26 cellular contexts compared by ENCODE assay signal in the genomic region with DNA sequence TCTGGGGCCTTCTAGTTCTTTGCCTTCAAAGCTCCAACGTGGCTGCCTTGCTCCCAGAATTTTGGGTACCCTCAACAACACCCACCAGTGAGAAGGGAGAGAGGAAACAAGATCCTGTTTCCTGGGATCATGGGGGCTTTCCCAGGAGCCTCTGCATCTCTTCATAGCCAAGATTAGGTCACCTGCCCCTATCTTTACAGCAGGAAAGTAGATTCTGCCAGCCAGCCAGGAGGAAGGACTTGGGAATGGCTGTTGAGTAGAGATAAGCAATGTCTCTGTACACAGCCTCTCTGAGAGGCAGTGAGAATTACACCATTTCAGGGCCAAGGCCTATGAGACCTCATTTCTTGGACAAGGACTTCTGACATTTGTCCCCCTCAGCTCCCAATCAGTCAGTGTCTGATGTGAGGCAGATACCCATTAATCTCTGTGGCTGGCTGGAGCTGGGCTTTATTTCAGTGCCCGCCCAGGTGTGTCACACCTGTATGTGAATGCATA. TPM values are rescaled to one million over a fixed set of nuclear protein-coding genes. Genes with fewer than 3 reads are reported as not detected.
DNase-seq lines count a peak whose midpoint lies in the region; ATAC-seq, FAIRE-seq and TF ChIP-seq lines count a peak whose summit lies in the region.
"Had no signal": no experiment of that assay in that cellular context is flagged by ENCODE, and none has a peak within 500 bp of the region (broad histone marks: within the 10 kb centered on the region; RNA-seq: fewer than 3 reads in every experiment).

No MANE protein-coding gene starts in this region.

- no peak for FAIRE-seq in endothelial cell of umbilical vein (lab: Jason Lieb, UNC)
- FAIRE-seq: H54 had no signal

- no peaks in the 10 kb centered on the region for H3K79me2 ChIP-seq in endothelial cell of umbilical vein (ENCODE audit: control insufficient read depth, insufficient read depth, low read length)

- peaks cover 4% of the 10 kb centered on the region for H3K9me3 Mint-ChIP-seq in nephron progenitor cell
- H3K9me3 Mint-ChIP-seq in stimulated activated effector memory CD8-positive, alpha-beta T cell treated with anti-CD3 and anti-CD28 coated beads, Interleukin-12 subunit alpha, Interleukin-12 subunit beta, amount 100 ng/mL, for 72 hours, result no peaks in the 10 kb centered on the region
- H3K9me3 Mint-ChIP-seq: activated naive CD4-positive, alpha-beta T cell treated with anti-CD3 and anti-CD28 coated beads for 36 hours; activated T-cell treated with anti-CD3 and anti-CD28 coated beads, Interleukin-2, amount 50 U/mL, for 24 hours had no signal

- H3K4me3 Mint-ChIP-seq in nephron progenitor cell, result no peak overlapping the region
- H3K4me3 Mint-ChIP-seq in stimulated activated effector memory CD8-positive, alpha-beta T cell treated with anti-CD3 and anti-CD28 coated beads, Interleukin-12 subunit alpha, Interleukin-12 subunit beta, amount 100 ng/mL, for 72 hours, result no peak overlapping the region
- H3K4me3 Mint-ChIP-seq: activated CD8-positive, alpha-beta T cell treated with anti-CD3 and anti-CD28 coated beads, Interleukin-2, amount 10 ng/mL, durations not matched to agents 7 days and 5 days; activated naive CD4-positive, alpha-beta T cell treated with anti-CD3 and anti-CD28 coated beads for 36 hours; activated T-cell treated with anti-CD3 and anti-CD28 coated beads, Interleukin-2, amount 50 U/mL, for 24 hours had no signal

- no peak overlapping the region; a peak in 1 of 20 replicates for H3K4me3 ChIP-seq in BLaER1 treated with 17β-estradiol and CSF1 and Interleukin-3, amounts not matched to agents 10 nM and 100 nM
- H3K4me3 ChIP-seq in endothelial cell of umbilical vein (replicated peaks in 1 of 3; ENCODE audit: insufficient read depth in 1 of 3, low read depth in 1 of 3, low read length in 3 of 3) (no peak overlapping the region), body of pancreas (no peak overlapping the region)
- H3K4me3 ChIP-seq: skin epidermis, stomach had no signal

- TF ChIP-seq CTCF in endothelial cell of umbilical vein (IDR thresholded peaks at IDR 0.05; ENCODE audit: extremely low read depth in 1 of 2, insufficient read depth in 1 of 2, low read depth in 1 of 2, low read length in 2 of 2), result no peak
- no peak for TF ChIP-seq CTCF in nephron progenitor cell (IDR thresholded peaks at IDR 0.05)
- no peak for TF ChIP-seq CTCF in body of pancreas (IDR thresholded peaks at IDR 0.05)

- peaks cover 6% of the 10 kb centered on the region for H3K36me3 Mint-ChIP-seq in nephron progenitor cell (ENCODE audit: low read depth)
- peaks cover 7% of the 10 kb centered on the region for H3K36me3 Mint-ChIP-seq in stimulated activated effector memory CD8-positive, alpha-beta T cell treated with anti-CD3 and anti-CD28 coated beads, Interleukin-12 subunit alpha, Interleukin-12 subunit beta, amount 100 ng/mL, for 72 hours

- H3K4me1 ChIP-seq in BLaER1 treated with 17β-estradiol and CSF1 and Interleukin-3, amounts not matched to agents 10 nM and 100 nM, result peaks cover 67 to 98% (median 95%) of the 10 kb centered on the region in 10 experiments
- H3K4me1 ChIP-seq in endothelial cell of umbilical vein (ENCODE audit: control insufficient read depth, extremely low read depth, insufficient read depth, low read length) (peaks cover 35% of the 10 kb centered on the region), body of pancreas (no peaks in the 10 kb centered on the region)

- H3K9me1 ChIP-seq in endothelial cell of umbilical vein (replicated peaks; ENCODE audit: control insufficient read depth, extremely low read depth, insufficient read depth, low read length), result no peaks in the 10 kb centered on the region

- BruUV-seq in endothelial cell of umbilical vein (replicated peaks; lab: Mats Ljungman, UMichigan), result no TSS peak

- TF ChIP-seq POLR2A in endothelial cell of umbilical vein (IDR thresholded peaks at IDR 0.05; ENCODE audit: low read depth, low read length) (no peak), body of pancreas (IDR thresholded peaks at IDR 0.05) (no peak)

- no peaks in the 10 kb centered on the region for H3K27me3 ChIP-seq in BLaER1 treated with 17β-estradiol and CSF1 and Interleukin-3, amounts not matched to agents 10 nM and 100 nM
- H3K27me3 ChIP-seq in endothelial cell of umbilical vein (ENCODE audit: control insufficient read depth in 2 of 2, insufficient read depth in 2 of 2, low read length in 2 of 2) (no peaks in the 10 kb centered on the region), body of pancreas (no peaks in the 10 kb centered on the region)
- H3K27me3 ChIP-seq: stomach had no signal

- H3K27me3 Mint-ChIP-seq in nephron progenitor cell (ENCODE audit: low read depth, poor library complexity), result peaks cover 11% of the 10 kb centered on the region
- H3K27me3 Mint-ChIP-seq: activated T-cell treated with anti-CD3 and anti-CD28 coated beads, Interleukin-2, amount 50 U/mL, for 24 hours had no signal

- peak overlapping the region; percentile 93 to 100 (median 97) for H3K27ac ChIP-seq in BLaER1 treated with 17β-estradiol and CSF1 and Interleukin-3, amounts not matched to agents 10 nM and 100 nM
- H3K27ac ChIP-seq in endothelial cell of umbilical vein (ENCODE audit: insufficient read depth, low read depth, low read length), result no peak overlapping the region
- no peak overlapping the region for H3K27ac ChIP-seq in body of pancreas

- no peak overlapping the region for H2AFZ ChIP-seq in endothelial cell of umbilical vein (ENCODE audit: low read depth, low read length)

- H3K27ac Mint-ChIP-seq in nephron progenitor cell, result peak overlapping the region; percentile 22
- no peak overlapping the region for H3K27ac Mint-ChIP-seq in stimulated activated effector memory CD8-positive, alpha-beta T cell treated with anti-CD3 and anti-CD28 coated beads, Interleukin-12 subunit alpha, Interleukin-12 subunit beta, amount 100 ng/mL, for 72 hours
- H3K27ac Mint-ChIP-seq: activated CD8-positive, alpha-beta T cell treated with anti-CD3 and anti-CD28 coated beads, Interleukin-2, amount 10 ng/mL, durations not matched to agents 7 days and 5 days; activated naive CD4-positive, alpha-beta T cell treated with anti-CD3 and anti-CD28 coated beads for 36 hours; activated T-cell treated with anti-CD3 and anti-CD28 coated beads, Interleukin-2, amount 50 U/mL, for 24 hours had no signal

- dilution Hi-C loops in endothelial cell of umbilical vein (cut with MboI; ENCODE audit: extremely low pct_ligation_motif_present, low sequenced_read_pairs), result no loop called here

- peaks cover 0 to 9% (median 0%) of the 10 kb centered on the region in 11 experiments; a peak in 3 of 22 replicates for H3K9me3 ChIP-seq in BLaER1 treated with 17β-estradiol and CSF1 and Interleukin-3, amounts not matched to agents 10 nM and 100 nM (replicated peaks in 1 of 11)
- no peaks in the 10 kb centered on the region for H3K9me3 ChIP-seq in endothelial cell of umbilical vein (replicated peaks; ENCODE audit: control insufficient read depth, insufficient read depth, low read length)
- no peaks in the 10 kb centered on the region for H3K9me3 ChIP-seq in body of pancreas
- H3K9me3 ChIP-seq: stomach had no signal

- intact Hi-C loops in endothelial cell of umbilical vein (cut with micrococcal nuclease), result no loop called here
- intact Hi-C loops in body of pancreas (cut with DNase I), result loop anchor here (10.0 kb wide), 1 partner anchor 75 kb away; the partner anchor contains the start of genes AMT and NICN1

- H4K20me1 ChIP-seq in BLaER1 treated with 17β-estradiol and CSF1 and Interleukin-3, amounts not matched to agents 10 nM and 100 nM, result no peaks in the 10 kb centered on the region; a peak in 1 of 22 replicates
- H4K20me1 ChIP-seq in endothelial cell of umbilical vein (replicated peaks; ENCODE audit: control insufficient read depth, extremely low read depth, insufficient read depth, low read length), result no peaks in the 10 kb centered on the region

- peak overlapping the region in 10 of 11 experiments; percentile 2 to 98 (median 83); a peak in 13 of 22 replicates for H3K9ac ChIP-seq in BLaER1 treated with 17β-estradiol and CSF1 and Interleukin-3, amounts not matched to agents 10 nM and 100 nM
- H3K9ac ChIP-seq in endothelial cell of umbilical vein (replicated peaks; ENCODE audit: extremely low read depth, insufficient read depth, low read length), result no peak overlapping the region

- POLR2A ChIA-PET in endothelial cell of umbilical vein (lab: Charles Lee), result no interaction called here

- WGBS in body of pancreas, 2 donors, result 62 to 75% methylated on average over 2 of the region's 2 CpGs

- ATAC-seq in body of pancreas, result no peak
- no peak for ATAC-seq in HG03521 (IDR thresholded peaks at IDR 0.05; ENCODE audit: unreplicated experiment)
- no peak for ATAC-seq in stimulated activated effector memory CD8-positive, alpha-beta T cell treated with anti-CD3 and anti-CD28 coated beads, Interleukin-12 subunit alpha, Interleukin-12 subunit beta, amount 100 ng/mL, for 72 hours
- ATAC-seq: activated CD8-positive, alpha-beta T cell treated with anti-CD3 and anti-CD28 coated beads, Interleukin-2, amount 10 ng/mL, durations not matched to agents 7 days and 5 days; left ventricle myocardium superior; Right ventricle myocardium inferior had no signal

- peaks cover 0 to 7% (median 3%) of the 10 kb centered on the region in 11 experiments; a peak in 13 of 22 replicates for H3K36me3 ChIP-seq in BLaER1 treated with 17β-estradiol and CSF1 and Interleukin-3, amounts not matched to agents 10 nM and 100 nM
- H3K36me3 ChIP-seq in endothelial cell of umbilical vein (ENCODE audit: control insufficient read depth in 2 of 2, extremely low read depth in 1 of 2, insufficient read depth in 2 of 2, low read length in 2 of 2), result no peaks in the 10 kb centered on the region
- no peaks in the 10 kb centered on the region for H3K36me3 ChIP-seq in body of pancreas (replicated peaks in 1 of 2; ENCODE audit: insufficient read depth in 1 of 2, low read depth in 2 of 2)
- H3K36me3 ChIP-seq: stomach had no signal

- DNase-seq in OCI-M1 (lab: John Stamatoyannopoulos, UW) (peak; percentile 70), endothelial cell of umbilical vein (ENCODE audit: low read depth, low spot score) (peak; percentile 76), nephron progenitor cell (no peak), body of pancreas (no peak), 8988T (no peak)
- no peak for DNase-seq in stimulated activated effector memory CD8-positive, alpha-beta T cell treated with anti-CD3 and anti-CD28 coated beads, Interleukin-12 subunit alpha, Interleukin-12 subunit beta, amount 100 ng/mL, for 72 hours (ENCODE audit: low spot score in 2 of 2)
- DNase-seq: activated CD4-positive, CD25-positive, alpha-beta regulatory T cell treated with anti-CD3 and anti-CD28 coated beads, Interleukin-2, amount 50 U/mL, for 72 hours; activated CD8-positive, alpha-beta T cell treated with anti-CD3 and anti-CD28 coated beads, Interleukin-2, amount 10 ng/mL, durations not matched to agents 7 days and 5 days; activated naive CD4-positive, alpha-beta T cell treated with anti-CD3 and anti-CD28 coated beads for 36 hours; activated T-cell treated with anti-CD3 and anti-CD28 coated beads, Interleukin-2, amount 50 U/mL, for 24 hours; amniotic stem cell; foreskin fibroblast; KG1; left ventricle myocardium superior; NCI-H1436; NCI-H2171; NCI-H526; nucleus accumbens; stimulated activated CD4-positive, alpha-beta T cell treated with anti-CD3 and anti-CD28 coated beads, Interleukin-4, amount 100 ng/mL, for 1 hour; stomach; T-helper 9 cell had no signal

- H3K4me1 Mint-ChIP-seq in nephron progenitor cell, result peaks cover 10% of the 10 kb centered on the region
- peaks cover 18% of the 10 kb centered on the region for H3K4me1 Mint-ChIP-seq in stimulated activated effector memory CD8-positive, alpha-beta T cell treated with anti-CD3 and anti-CD28 coated beads, Interleukin-12 subunit alpha, Interleukin-12 subunit beta, amount 100 ng/mL, for 72 hours

- CTCF ChIA-PET in endothelial cell of umbilical vein (lab: Charles Lee), result interaction anchor here (0.9 to 1.4 kb wide), 2 partner anchors 9 to 100 kb away, joined by 3 to 5 read pairs; partner anchors contain the start of gene USP4

- H3K4me2 ChIP-seq in BLaER1 treated with 17β-estradiol and CSF1 and Interleukin-3, amounts not matched to agents 10 nM and 100 nM, result peak overlapping the region in 9 of 11 experiments; percentile 69 to 98 (median 90); a peak in 19 of 22 replicates
- no peak overlapping the region for H3K4me2 ChIP-seq in endothelial cell of umbilical vein (ENCODE audit: insufficient read depth, low read length)

RNA-seq across cellular contexts. Expression of gene GPX1, which starts 8.5 kb away (rescaled TPM):
- total RNA-seq in endothelial cell of umbilical vein (427 and 461 TPM in 2 replicates), body of pancreas (100 to 1,000 TPM; 150 to 246 TPM)
- 1,348 and 1,830 TPM in 2 replicates for polyA plus RNA-seq in endothelial cell of umbilical vein
- 698 and 894 TPM in 2 replicates for polyA plus RNA-seq in endothelial cell of umbilical vein (2011; cell fraction: cytosol; rRNA removed)
- 215 and 276 TPM in 2 replicates for polyA plus RNA-seq in endothelial cell of umbilical vein (2011; cell fraction: nucleus; rRNA removed)
- 423 and 506 TPM in 2 replicates for polyA plus RNA-seq in endothelial cell of umbilical vein (2012)
- 213 and 248 TPM in 2 replicates for polyA minus RNA-seq in endothelial cell of umbilical vein
- 212 TPM for polyA minus RNA-seq in endothelial cell of umbilical vein (2011; cell fraction: cytosol; rRNA and poly(A)+ RNA removed)
- polyA minus RNA-seq in endothelial cell of umbilical vein (2011; cell fraction: nucleus; rRNA and poly(A)+ RNA removed), result 57.6 and 113 TPM in 2 replicates

RNA-seq across cellular contexts. Expression of gene USP4, which starts 9.8 kb away (rescaled TPM):
- 61.3 and 63.0 TPM in 2 replicates for total RNA-seq in endothelial cell of umbilical vein
- 33.9 and 39.1 TPM in 2 replicates for polyA plus RNA-seq in endothelial cell of umbilical vein
- polyA plus RNA-seq in endothelial cell of umbilical vein (2011; cell fraction: cytosol; rRNA removed), result 35.8 and 36.2 TPM in 2 replicates
- polyA plus RNA-seq in endothelial cell of umbilical vein (2011; cell fraction: nucleus; rRNA removed), result 83.0 and 89.3 TPM in 2 replicates
- 43.2 and 49.3 TPM in 2 replicates for polyA plus RNA-seq in endothelial cell of umbilical vein (2012)
- 101 and 123 TPM in 2 replicates for polyA minus RNA-seq in endothelial cell of umbilical vein
- polyA minus RNA-seq in endothelial cell of umbilical vein (2011; cell fraction: cytosol; rRNA and poly(A)+ RNA removed), result 15.2 TPM
- 56.9 and 75.2 TPM in 2 replicates for polyA minus RNA-seq in endothelial cell of umbilical vein (2011; cell fraction: nucleus; rRNA and poly(A)+ RNA removed)
- 10 to 100 TPM; 13.2 to 24.7 TPM for total RNA-seq in body of pancreas

Comparison
In these comparisons a context has a peak if more than half of its experiments do, and no peak if none do; other contexts are left out.
1. H3K27ac ChIP-seq: peak in BLaER1 treated with 17β-estradiol and CSF1 and Interleukin-3, amounts not matched to agents 10 nM and 100 nM (11 of 11); none in endothelial cell of umbilical vein (single experiment) and body of pancreas (0 of 4).
2. DNase-seq: peak in OCI-M1 (single experiment) and endothelial cell of umbilical vein (single experiment); none in nephron progenitor cell (single experiment), body of pancreas (0 of 4), 8988T (single experiment) and stimulated activated effector memory CD8-positive, alpha-beta T cell treated with anti-CD3 and anti-CD28 coated beads, Interleukin-12 subunit alpha, Interleukin-12 subunit beta, amount 100 ng/mL, for 72 hours (0 of 2).